7 cellular contexts compared by ENCODE assay signal in the genomic region with DNA sequence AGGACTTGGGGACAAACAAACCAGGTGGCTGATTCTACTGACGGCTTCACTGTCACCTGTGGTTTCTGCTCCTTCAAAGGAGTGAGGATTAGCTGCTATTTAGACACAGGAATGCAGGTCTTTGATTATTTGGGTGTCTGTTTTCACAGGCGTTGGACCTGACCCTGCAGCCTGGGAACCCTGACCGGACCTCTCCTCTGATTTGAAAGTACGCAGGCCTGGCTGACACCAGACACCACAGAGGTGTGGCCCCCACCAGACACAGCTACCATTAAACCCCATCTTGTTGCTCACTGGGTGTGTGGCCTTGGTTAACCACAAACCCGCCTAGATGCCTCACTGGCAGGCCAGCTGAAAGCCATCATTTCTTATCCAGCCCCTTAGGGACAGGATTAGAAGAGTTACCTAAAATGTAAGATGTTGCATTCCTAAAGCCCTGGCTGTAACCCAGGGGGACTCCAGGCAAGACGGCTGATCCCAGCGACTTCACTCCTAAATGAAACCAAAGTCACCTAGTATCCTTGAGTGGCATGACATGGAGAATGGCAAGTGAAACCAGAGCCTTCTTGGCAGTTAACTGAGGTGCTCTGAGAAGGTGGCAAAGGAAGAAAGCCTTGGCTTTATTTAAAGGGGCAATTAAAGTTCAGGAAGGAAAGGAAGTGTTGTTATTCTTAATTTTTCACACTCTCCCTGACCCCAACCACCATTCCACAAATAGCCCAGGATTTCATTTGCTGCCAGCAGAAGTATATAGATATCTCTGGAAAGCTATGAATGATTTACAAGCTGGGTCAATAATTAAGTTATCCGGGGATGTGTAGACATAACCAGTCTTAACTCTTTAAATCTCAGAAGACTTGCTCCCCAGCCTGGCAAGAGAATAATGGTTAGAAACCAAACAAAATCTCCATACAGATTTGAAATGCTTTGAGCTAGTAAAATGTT.
DNase-seq lines count a peak whose midpoint lies in the region; ATAC-seq and TF ChIP-seq lines count a peak whose summit lies in the region.

No MANE protein-coding gene starts in this region.

- peak; percentile 31 for DNase-seq in HS-27A (ENCODE audit: low read depth)
- DNase-seq in choroid plexus epithelial cell (ENCODE audit: low read depth), result peak; percentile 12
- no peak for DNase-seq in osteocyte (ENCODE audit: extremely low spot score, unreplicated experiment)
- DNase-seq in GM13977 (ENCODE audit: low spot score), result no peak

- peak overlapping the region in 2 of 3 donors; percentile 9 to 43 for H3K9ac ChIP-seq in skeletal muscle tissue (ENCODE audit: low read depth in 1 of 3, low read length in 3 of 3)

- H3K36me3 Mint-ChIP-seq in osteocyte (ENCODE audit: unreplicated experiment), result no peaks in the 10 kb centered on the region

- no peaks in the 10 kb centered on the region for H3K36me3 ChIP-seq in skeletal muscle tissue (ENCODE audit: control insufficient read depth in 3 of 3, insufficient read depth in 3 of 3, low read length in 3 of 3)

- in situ Hi-C loops in GM13977 (cut with MboI; ENCODE audit: low pct_unique_long_range_greater_than_20kb, low sequenced_read_pairs, unreplicated experiment), result no loop called here

- no peak overlapping the region for H3K27ac Mint-ChIP-seq in osteocyte (ENCODE audit: unreplicated experiment)

- no peaks in the 10 kb centered on the region for H3K27me3 ChIP-seq in skeletal muscle tissue (ENCODE audit: control insufficient read depth in 3 of 3, insufficient read depth in 3 of 3, low read length in 3 of 3)

- ATAC-seq in GM19468 (IDR thresholded peaks at IDR 0.05; ENCODE audit: extremely low read depth, unreplicated experiment), result peak; percentile 56
- ATAC-seq in GM18517 (IDR thresholded peaks at IDR 0.05; ENCODE audit: unreplicated experiment), result no peak

- peaks cover 10 to 21% (median 18%) of the 10 kb centered on the region in 3 donors for H3K4me1 ChIP-seq in skeletal muscle tissue (ENCODE audit: control insufficient read depth in 3 of 3, insufficient read depth in 3 of 3, low read length in 3 of 3)

- H3K27ac ChIP-seq in skeletal muscle tissue (ENCODE audit: low read depth, low read length), result peak overlapping the region; percentile 12

- no peak overlapping the region for H3K4me3 Mint-ChIP-seq in osteocyte (ENCODE audit: unreplicated experiment)

- H3K4me1 Mint-ChIP-seq in osteocyte (ENCODE audit: unreplicated experiment), result peaks cover 8% of the 10 kb centered on the region

- H3K9me3 Mint-ChIP-seq in osteocyte (ENCODE audit: unreplicated experiment), result no peaks in the 10 kb centered on the region

- no peak overlapping the region for H3K4me3 ChIP-seq in choroid plexus epithelial cell (ENCODE audit: low read depth, low read length)
- H3K4me3 ChIP-seq in skeletal muscle tissue (ENCODE audit: low read length in 3 of 3), result no peak overlapping the region

- peaks cover 25% of the 10 kb centered on the region for H3K27me3 Mint-ChIP-seq in osteocyte (ENCODE audit: unreplicated experiment)

- H3K9me3 ChIP-seq in skeletal muscle tissue (ENCODE audit: control insufficient read depth in 3 of 3, low read length in 3 of 3), result no peaks in the 10 kb centered on the region

- no peak for TF ChIP-seq CTCF in choroid plexus epithelial cell (conservative IDR thresholded peaks at IDR 0.05; ENCODE audit: low read depth, low read length)
- no peak for TF ChIP-seq CTCF in osteocyte (IDR thresholded peaks at IDR 0.05)
- no peak for TF ChIP-seq CTCF in GM13977 (IDR thresholded peaks at IDR 0.05; ENCODE audit: extremely low read depth, insufficient read depth, missing control alignments)

Comparison
In these comparisons a context has a peak if more than half of its experiments do, and no peak if none do; other contexts are left out.
1. DNase-seq: peak in HS-27A (single experiment) and choroid plexus epithelial cell (single experiment); none in osteocyte (single experiment) and GM13977 (single experiment).